18 cellular contexts compared by ENCODE assay signal in genomic region chr9:108837530-108837929, GRCh38. TPM values are rescaled to one million over a fixed set of nuclear protein-coding genes. Genes with fewer than 3 reads are reported as not detected.
A peak's percentile ranks its signal among the peaks of the same experiment; 100 is the strongest.
DNase-seq lines count a peak whose midpoint lies in the region; ATAC-seq, FAIRE-seq and TF ChIP-seq lines count a peak whose summit lies in the region.
"Had no signal": no experiment of that assay in that cellular context is flagged by ENCODE, and none has a peak within 500 bp of the region (broad histone marks: within the 10 kb centered on the region; RNA-seq: fewer than 3 reads in every experiment).

No MANE protein-coding gene starts in this region.

- H3K9ac ChIP-seq in mammary epithelial cell (ENCODE audit: insufficient read depth, low read length) (peak overlapping the region; percentile 18), keratinocyte (ENCODE audit: control insufficient read depth, extremely low read depth, insufficient read depth, low read length) (peak overlapping the region; percentile 69)
- H3K9ac ChIP-seq: KMS-11 had no signal

- DNase-seq in EL, result peak; percentile 19
- peak; percentile 73 for DNase-seq in NCI-H82 (lab: John Stamatoyannopoulos, UW)
- DNase-seq in mammary epithelial cell, result peak; percentile 78
- peak; percentile 87 for DNase-seq in keratinocyte (ENCODE audit: low read depth, low spot score)
- DNase-seq in islet precursor cell, result no peak
- no peak for DNase-seq in stimulated activated CD8-positive, alpha-beta memory T cell treated with anti-CD3 and anti-CD28 coated beads, Interleukin-4, amount 100 ng/mL, for 48 hours
- no peak for DNase-seq in GF-D8 (lab: John Stamatoyannopoulos, UW)
- DNase-seq: NCI-H1105 treated with DMSO at 0.1 percent for 48 hours, NCI-H187, NCI-H446 treated with DMSO at 0.1 percent for 48 hours, NCI-H748 treated with DMSO at 0.1 percent for 48 hours, RPMI8226 had no signal

- no peak for ATAC-seq in HG03280 (IDR thresholded peaks at IDR 0.05; ENCODE audit: unreplicated experiment)
- ATAC-seq: HepG2 had no signal

- H3K4me2 ChIP-seq in mammary epithelial cell (ENCODE audit: insufficient read depth, low read depth, low read length) (peak overlapping the region; percentile 29), keratinocyte (ENCODE audit: control insufficient read depth, extremely low read depth, insufficient read depth, low read depth, low read length) (peak overlapping the region; percentile 89)
- H3K4me2 ChIP-seq: KMS-11 had no signal

- CTCF ChIA-PET in mammary epithelial cell (lab: Charles Lee; ENCODE audit: low non-redundant PET), result interaction anchor here (0.6 kb wide), 1 partner anchor 361 kb away, joined by 3 read pairs; no protein-coding TSS in a partner anchor

- H3K27me3 ChIP-seq in mammary epithelial cell (ENCODE audit: insufficient read depth, low read length) (no peaks in the 10 kb centered on the region), keratinocyte (ENCODE audit: control insufficient read depth, extremely low read depth, insufficient read depth, low read length) (no peaks in the 10 kb centered on the region)

- H3K4me1 ChIP-seq in mammary epithelial cell (ENCODE audit: insufficient read depth, low read length) (peaks cover 42% of the 10 kb centered on the region), keratinocyte (ENCODE audit: control insufficient read depth, extremely low read depth, insufficient read depth, low read length) (peaks cover 46% of the 10 kb centered on the region)
- H3K4me1 ChIP-seq: SJSA1 had no signal

- H3K9me1 ChIP-seq in keratinocyte (ENCODE audit: control insufficient read depth, extremely low read depth, insufficient read depth, low read length), result no peaks in the 10 kb centered on the region

- H4K20me1 ChIP-seq in mammary epithelial cell (ENCODE audit: insufficient read depth, low read length) (no peaks in the 10 kb centered on the region), keratinocyte (ENCODE audit: control insufficient read depth, extremely low read depth, insufficient read depth, low read length) (no peaks in the 10 kb centered on the region)

- no TSS peak for BruUV-seq in mammary epithelial cell (replicated peaks; lab: Mats Ljungman, UMichigan)

- peak overlapping the region; percentile 29 for H2AFZ ChIP-seq in mammary epithelial cell (ENCODE audit: low read depth, low read length)
- H2AFZ ChIP-seq in keratinocyte (ENCODE audit: control insufficient read depth, low read length), result no peak overlapping the region

- no peak for TF ChIP-seq CTCF in mammary epithelial cell (conservative IDR thresholded peaks at IDR 0.05 in 1 of 2, IDR thresholded peaks at IDR 0.05 in 1 of 2; ENCODE audit: extremely low read depth in 1 of 2, insufficient read depth in 1 of 2, low read depth in 1 of 2, low read length in 2 of 2)
- TF ChIP-seq CTCF in keratinocyte (optimal IDR thresholded peaks at IDR 0.05 in 1 of 3, IDR thresholded peaks at IDR 0.05 in 1 of 3, conservative IDR thresholded peaks at IDR 0.05 in 1 of 3; ENCODE audit: extremely low read depth in 1 of 3, insufficient read depth in 2 of 3, low read length in 3 of 3), result peak in 2 of 3 experiments; percentile 16 to 57

- dilution Hi-C loops in mammary epithelial cell (cut with HindIII; ENCODE audit: low sequenced_read_pairs), result loop anchor here (5.0 kb wide), 2 partner anchors 40 to 90 kb away; no protein-coding TSS in a partner anchor
- dilution Hi-C loops in keratinocyte (cut with MboI; ENCODE audit: extremely low pct_ligation_motif_present, low sequenced_read_pairs), result no loop called here

- WGBS in mammary epithelial cell (ENCODE audit: low coverage, missing lambda C conversion rate), result 22% methylated on average over 3 of the region's 4 CpGs

- H3K36me3 ChIP-seq in mammary epithelial cell (ENCODE audit: insufficient read depth, low read length) (no peaks in the 10 kb centered on the region), keratinocyte (ENCODE audit: control insufficient read depth in 2 of 2, extremely low read depth in 1 of 2, insufficient read depth in 2 of 2, low read length in 2 of 2) (no peaks in the 10 kb centered on the region)
- H3K36me3 ChIP-seq: SJSA1 had no signal

- H3K27ac ChIP-seq in mammary epithelial cell (ENCODE audit: insufficient read depth, low read depth, low read length) (peak overlapping the region; percentile 87), keratinocyte (ENCODE audit: control insufficient read depth, insufficient read depth, low read length) (peak overlapping the region; percentile 93)
- H3K27ac ChIP-seq: KMS-11, SJSA1 had no signal

- no peak overlapping the region for H3K4me3 ChIP-seq in mammary epithelial cell (replicated peaks in 1 of 3; ENCODE audit: insufficient read depth in 1 of 3, low read depth in 2 of 3, low read length in 3 of 3)
- peak overlapping the region in 2 of 3 experiments; percentile 37 to 41 for H3K4me3 ChIP-seq in keratinocyte (ENCODE audit: control insufficient read depth in 2 of 3, extremely low read depth in 1 of 3, insufficient read depth in 2 of 3, low read depth in 1 of 3, low read length in 3 of 3)
- H3K4me3 ChIP-seq: SJSA1 had no signal

- in situ Hi-C loops in mammary epithelial cell (cut with MboI; ENCODE audit: low sequenced_read_pairs in 2 of 2), result no loop called here

- intact Hi-C loops in mammary epithelial cell (cut with micrococcal nuclease), result no loop called here

- FAIRE-seq in keratinocyte (lab: Jason Lieb, UNC), result no peak
- FAIRE-seq: HepG2 had no signal

- H3K79me2 ChIP-seq in mammary epithelial cell (ENCODE audit: insufficient read depth, low read length), result no peaks in the 10 kb centered on the region
- no peaks in the 10 kb centered on the region for H3K79me2 ChIP-seq in keratinocyte (ENCODE audit: control insufficient read depth, insufficient read depth, low read length)

- H3K9me3 ChIP-seq in mammary epithelial cell (replicated peaks; ENCODE audit: insufficient read depth, low read length) (no peaks in the 10 kb centered on the region), keratinocyte (ENCODE audit: control insufficient read depth, low read depth, low read length) (peaks cover 2% of the 10 kb centered on the region)
- H3K9me3 ChIP-seq: SJSA1 had no signal

RNA-seq across cellular contexts. Expression of gene ACTL7B, which starts 18.3 kb away (rescaled TPM):
- total RNA-seq in mammary epithelial cell, result not detected
- not detected for polyA plus RNA-seq in mammary epithelial cell
- not detected for polyA minus RNA-seq in mammary epithelial cell
- polyA plus RNA-seq in keratinocyte, result 0.04 TPM in 1 of 3 replicates, not detected in the others
- polyA plus RNA-seq in keratinocyte (2011; ENCODE audit: low read depth), result not detected
- not detected in 2 replicates for polyA plus RNA-seq in keratinocyte (2011; cell fraction: cytosol; rRNA removed)
- polyA plus RNA-seq in keratinocyte (2011; cell fraction: nucleus; rRNA removed), result 0.09 and 0.13 TPM in 2 replicates
- polyA plus RNA-seq in keratinocyte (2012; ENCODE audit: low replicate concordance), result not detected in 2 replicates
- polyA minus RNA-seq in keratinocyte, result 0.10 to 0.30 TPM in 2 of 3 replicates, not detected in the other
- polyA minus RNA-seq in keratinocyte (2011; cell fraction: cytosol; rRNA and poly(A)+ RNA removed), result not detected
- 0.21 and 0.70 TPM in 2 replicates for polyA minus RNA-seq in keratinocyte (2011; cell fraction: nucleus; rRNA and poly(A)+ RNA removed)
- total RNA-seq: SJSA1 had no signal
- polyA plus RNA-seq: AG04450, BJ had no signal

RNA-seq across cellular contexts. Expression of gene ACTL7A, which starts 24.5 kb away (rescaled TPM):
- total RNA-seq in mammary epithelial cell, result not detected
- polyA plus RNA-seq in mammary epithelial cell, result not detected
- not detected for polyA minus RNA-seq in mammary epithelial cell
- polyA plus RNA-seq in keratinocyte, result not detected in 3 replicates
- polyA plus RNA-seq in keratinocyte (2011; ENCODE audit: low read depth), result not detected
- not detected in 2 replicates for polyA plus RNA-seq in keratinocyte (2011; cell fraction: cytosol; rRNA removed)
- not detected in 2 replicates for polyA plus RNA-seq in keratinocyte (2011; cell fraction: nucleus; rRNA removed)
- not detected in 2 replicates for polyA plus RNA-seq in keratinocyte (2012; ENCODE audit: low replicate concordance)
- polyA minus RNA-seq in keratinocyte, result not detected in 3 replicates
- polyA minus RNA-seq in keratinocyte (2011; cell fraction: cytosol; rRNA and poly(A)+ RNA removed), result not detected
- not detected in 2 replicates for polyA minus RNA-seq in keratinocyte (2011; cell fraction: nucleus; rRNA and poly(A)+ RNA removed)
- total RNA-seq: HepG2, SJSA1 had no signal
- polyA plus RNA-seq: AG04450, BJ, HepG2 had no signal

Comparison
In these comparisons a context has a peak if more than half of its experiments do, and no peak if none do; other contexts are left out.
1. DNase-seq: peak in EL (single experiment), NCI-H82 (single experiment), mammary epithelial cell (single experiment) and keratinocyte (single experiment); none in islet precursor cell (single experiment), stimulated activated CD8-positive, alpha-beta memory T cell treated with anti-CD3 and anti-CD28 coated beads, Interleukin-4, amount 100 ng/mL, for 48 hours (single experiment) and GF-D8 (single experiment).
2. H3K4me3 ChIP-seq: peak in keratinocyte (2 of 3); none in mammary epithelial cell (0 of 3).
3. CTCF ChIP-seq: peak in keratinocyte (2 of 3); none in mammary epithelial cell (0 of 2).